Comparison of ENCODE assay signal across 26 cellular contexts in genomic region chr13:100398360-100398759, GRCh38.
"Had no signal": no experiment of that assay in that cellular context is flagged by ENCODE, and none has a peak within 500 bp of the region (broad histone marks: within the 10 kb centered on the region; RNA-seq: fewer than 3 reads in every experiment).

No MANE protein-coding gene starts in this region.

- H3K4me2 ChIP-seq: smooth muscle cell had no signal

- H3K36me3 ChIP-seq: prostate gland, right atrium auricular region had no signal

- DNase-seq: effector memory CD4-positive, alpha-beta T cell; foreskin melanocyte; glutamatergic neuron; heart right ventricle; hippocampal formation; left cardiac atrium; left lung; mesenchymal stem cell; mucosa of descending colon; naive B cell; nucleus accumbens; stimulated activated CD4-positive, alpha-beta T cell treated with anti-CD3 and anti-CD28 coated beads, Interleukin-12 subunit alpha, Interleukin-12 subunit beta, amount 100 ng/mL, for 4 hours; stimulated activated CD4-positive, alpha-beta T cell treated with anti-CD3 and anti-CD28 coated beads, Interleukin-1b, Interleukin-23, amount 100 ng/mL, for 48 hours; stimulated activated CD4-positive, alpha-beta T cell treated with anti-CD3 and anti-CD28 coated beads, Interleukin-4, amount 100 ng/mL, for 1 hour; stimulated activated naive CD4-positive, alpha-beta T cell treated with Interleukin-2 at 50 U/mL for 16 hours; substantia nigra; testis; tibial artery had no signal

- H3K27ac ChIP-seq: esophagus muscularis mucosa, heart right ventricle, left lung, prostate gland, right atrium auricular region, testis, tibial artery had no signal

- FAIRE-seq: endothelial cell of umbilical vein had no signal

- H3K9me3 ChIP-seq: esophagus muscularis mucosa, mucosa of descending colon, prostate gland, right atrium auricular region, testis, tibial artery had no signal

- H3K4me3 ChIP-seq: esophagus muscularis mucosa, heart right ventricle, left lung, mucosa of descending colon, prostate gland, right atrium auricular region, smooth muscle cell, testis, tibial artery had no signal

- H3K27me3 ChIP-seq: esophagus muscularis mucosa, heart right ventricle, left lung, right atrium auricular region, testis, tibial artery had no signal

- H3K4me1 ChIP-seq: esophagus muscularis mucosa, prostate gland, right atrium auricular region, testis had no signal

- ATAC-seq: heart right ventricle; left cardiac atrium; left lung; mucosa of descending colon; natural killer cell treated with Interleukin-12 subunit alpha and Interleukin-12 subunit beta and Interleukin-15 and Interleukin-18, amount 100 ng/mL, for 72 hours; sciatic nerve; stimulated activated effector memory CD8-positive, alpha-beta T cell treated with anti-CD3 and anti-CD28 coated beads, Interleukin-12 subunit alpha, Interleukin-12 subunit beta, amount 100 ng/mL, for 72 hours had no signal
